Comparison of ENCODE assay signal across 1 cellular context in the genomic region with DNA sequence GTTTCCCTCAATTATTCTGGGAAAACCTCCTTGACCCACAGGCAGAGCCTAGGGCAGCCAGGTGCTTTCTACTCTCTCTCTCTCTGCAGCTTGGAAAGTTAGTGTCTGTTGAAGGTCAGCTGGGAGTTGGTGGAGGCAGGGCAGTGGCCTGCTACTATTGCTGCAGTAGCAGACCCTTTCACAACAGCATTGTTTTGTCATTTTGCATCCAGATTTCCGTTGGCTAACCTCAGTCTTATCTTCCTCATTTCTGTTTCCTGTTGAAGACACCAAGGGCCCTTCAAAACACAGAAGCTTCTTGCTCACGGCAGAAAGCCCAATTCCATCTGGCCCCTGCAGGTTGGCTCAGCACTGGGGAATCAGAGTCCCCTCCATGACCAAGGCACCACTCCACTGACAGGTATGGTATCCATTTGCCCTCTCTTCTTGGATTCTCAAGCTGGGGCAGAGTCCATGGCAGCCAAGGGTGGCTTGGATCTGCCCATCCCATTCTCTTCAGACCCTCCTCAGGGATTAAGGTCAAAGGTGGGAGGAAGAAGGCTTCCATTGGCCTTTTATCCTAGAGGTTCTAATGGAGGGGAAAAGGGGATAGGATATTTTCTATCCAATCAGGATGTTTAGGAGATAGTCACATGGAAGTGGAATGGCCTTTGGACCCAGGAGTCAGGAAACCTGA.
TF ChIP-seq lines count a peak whose summit lies in the region.

No MANE protein-coding gene starts in this region.

TF ChIP-seq in K562, 482 proteins besides CTCF, POLR2A, EP300 and RAD21 (continued from another document and continues in another):
- TF ChIP-seq SNRNP70 (optimal IDR thresholded peaks at IDR 0.05; ENCODE audit: low read depth, low read length) (no peak), ZNF224 (CRISPR knock-in tag; IDR thresholded peaks at IDR 0.05) (no peak), FOSL1 (tag; conservative IDR thresholded peaks at IDR 0.05) (no peak), SIN3A (IDR thresholded peaks at IDR 0.05; ENCODE audit: borderline replicate concordance in 2 of 2, control insufficient read depth in 1 of 2, low read depth in 2 of 2, low read length in 2 of 2) (no peak), SRF (CRISPR knock-in tag; IDR thresholded peaks at IDR 0.05) (no peak), ZFX (CRISPR knock-in tag; IDR thresholded peaks at IDR 0.05) (no peak), SMARCA5 (IDR thresholded peaks at IDR 0.05) (no peak), BDP1 (IDR thresholded peaks at IDR 0.05; ENCODE audit: insufficient read depth, insufficient read length) (no peak), PHF8 (IDR thresholded peaks at IDR 0.05; ENCODE audit: borderline replicate concordance, low read length) (peak; percentile 29; the same call in 1 of the 2 replicates), RB1 (IDR thresholded peaks at IDR 0.05; ENCODE audit: low read depth) (no peak), ZNF764 (CRISPR knock-in tag; IDR thresholded peaks at IDR 0.05; ENCODE audit: low read depth) (no peak), TEAD4 (IDR thresholded peaks at IDR 0.05; ENCODE audit: low read length) (peak; percentile 87), TEAD4 (CRISPR knock-in tag; IDR thresholded peaks at IDR 0.05; ENCODE audit: borderline replicate concordance) (no peak), FOXK2 (conservative IDR thresholded peaks at IDR 0.05 in 1 of 2, IDR thresholded peaks at IDR 0.05 in 1 of 2; ENCODE audit: low read depth in 2 of 2) (peak in 1 of 2 experiments; percentile 72; a peak in 3 of 4 replicates), HDGF (IDR thresholded peaks at IDR 0.05) (no peak), MEIS2 (IDR thresholded peaks at IDR 0.05; ENCODE audit: partially characterized antibody) (peak; percentile 33), ELF2 (CRISPR knock-in tag; IDR thresholded peaks at IDR 0.05) (no peak)
- TF ChIP-seq, protein P1, sequence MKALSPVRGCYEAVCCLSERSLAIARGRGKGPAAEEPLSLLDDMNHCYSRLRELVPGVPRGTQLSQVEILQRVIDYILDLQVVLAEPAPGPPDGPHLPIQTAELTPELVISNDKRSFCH (CRISPR knock-in tag; IDR thresholded peaks at IDR 0.05): no peak
- TF ChIP-seq, protein P1 (tag; IDR thresholded peaks at IDR 0.05): peak; percentile 90
- TF ChIP-seq, protein P2, sequence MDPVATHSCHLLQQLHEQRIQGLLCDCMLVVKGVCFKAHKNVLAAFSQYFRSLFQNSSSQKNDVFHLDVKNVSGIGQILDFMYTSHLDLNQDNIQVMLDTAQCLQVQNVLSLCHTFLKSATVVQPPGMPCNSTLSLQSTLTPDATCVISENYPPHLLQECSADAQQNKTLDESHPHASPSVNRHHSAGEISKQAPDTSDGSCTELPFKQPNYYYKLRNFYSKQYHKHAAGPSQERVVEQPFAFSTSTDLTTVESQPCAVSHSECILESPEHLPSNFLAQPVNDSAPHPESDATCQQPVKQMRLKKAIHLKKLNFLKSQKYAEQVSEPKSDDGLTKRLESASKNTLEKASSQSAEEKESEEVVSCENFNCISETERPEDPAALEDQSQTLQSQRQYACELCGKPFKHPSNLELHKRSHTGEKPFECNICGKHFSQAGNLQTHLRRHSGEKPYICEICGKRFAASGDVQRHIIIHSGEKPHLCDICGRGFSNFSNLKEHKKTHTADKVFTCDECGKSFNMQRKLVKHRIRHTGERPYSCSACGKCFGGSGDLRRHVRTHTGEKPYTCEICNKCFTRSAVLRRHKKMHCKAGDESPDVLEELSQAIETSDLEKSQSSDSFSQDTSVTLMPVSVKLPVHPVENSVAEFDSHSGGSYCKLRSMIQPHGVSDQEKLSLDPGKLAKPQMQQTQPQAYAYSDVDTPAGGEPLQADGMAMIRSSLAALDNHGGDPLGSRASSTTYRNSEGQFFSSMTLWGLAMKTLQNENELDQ (CRISPR knock-in tag; IDR thresholded peaks at IDR 0.05; ENCODE audit: borderline replicate concordance): no peak
- TF ChIP-seq, protein P3, sequence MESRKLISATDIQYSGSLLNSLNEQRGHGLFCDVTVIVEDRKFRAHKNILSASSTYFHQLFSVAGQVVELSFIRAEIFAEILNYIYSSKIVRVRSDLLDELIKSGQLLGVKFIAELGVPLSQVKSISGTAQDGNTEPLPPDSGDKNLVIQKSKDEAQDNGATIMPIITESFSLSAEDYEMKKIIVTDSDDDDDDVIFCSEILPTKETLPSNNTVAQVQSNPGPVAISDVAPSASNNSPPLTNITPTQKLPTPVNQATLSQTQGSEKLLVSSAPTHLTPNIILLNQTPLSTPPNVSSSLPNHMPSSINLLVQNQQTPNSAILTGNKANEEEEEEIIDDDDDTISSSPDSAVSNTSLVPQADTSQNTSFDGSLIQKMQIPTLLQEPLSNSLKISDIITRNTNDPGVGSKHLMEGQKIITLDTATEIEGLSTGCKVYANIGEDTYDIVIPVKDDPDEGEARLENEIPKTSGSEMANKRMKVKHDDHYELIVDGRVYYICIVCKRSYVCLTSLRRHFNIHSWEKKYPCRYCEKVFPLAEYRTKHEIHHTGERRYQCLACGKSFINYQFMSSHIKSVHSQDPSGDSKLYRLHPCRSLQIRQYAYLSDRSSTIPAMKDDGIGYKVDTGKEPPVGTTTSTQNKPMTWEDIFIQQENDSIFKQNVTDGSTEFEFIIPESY (CRISPR knock-in tag; IDR thresholded peaks at IDR 0.05): 0 out of 2 replicates have a peak, but pooled peaks have one; percentile 28
- TF ChIP-seq, protein P4, sequence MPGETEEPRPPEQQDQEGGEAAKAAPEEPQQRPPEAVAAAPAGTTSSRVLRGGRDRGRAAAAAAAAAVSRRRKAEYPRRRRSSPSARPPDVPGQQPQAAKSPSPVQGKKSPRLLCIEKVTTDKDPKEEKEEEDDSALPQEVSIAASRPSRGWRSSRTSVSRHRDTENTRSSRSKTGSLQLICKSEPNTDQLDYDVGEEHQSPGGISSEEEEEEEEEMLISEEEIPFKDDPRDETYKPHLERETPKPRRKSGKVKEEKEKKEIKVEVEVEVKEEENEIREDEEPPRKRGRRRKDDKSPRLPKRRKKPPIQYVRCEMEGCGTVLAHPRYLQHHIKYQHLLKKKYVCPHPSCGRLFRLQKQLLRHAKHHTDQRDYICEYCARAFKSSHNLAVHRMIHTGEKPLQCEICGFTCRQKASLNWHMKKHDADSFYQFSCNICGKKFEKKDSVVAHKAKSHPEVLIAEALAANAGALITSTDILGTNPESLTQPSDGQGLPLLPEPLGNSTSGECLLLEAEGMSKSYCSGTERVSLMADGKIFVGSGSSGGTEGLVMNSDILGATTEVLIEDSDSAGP (CRISPR knock-in tag; IDR thresholded peaks at IDR 0.05): no peak
- TF ChIP-seq, protein P5, sequence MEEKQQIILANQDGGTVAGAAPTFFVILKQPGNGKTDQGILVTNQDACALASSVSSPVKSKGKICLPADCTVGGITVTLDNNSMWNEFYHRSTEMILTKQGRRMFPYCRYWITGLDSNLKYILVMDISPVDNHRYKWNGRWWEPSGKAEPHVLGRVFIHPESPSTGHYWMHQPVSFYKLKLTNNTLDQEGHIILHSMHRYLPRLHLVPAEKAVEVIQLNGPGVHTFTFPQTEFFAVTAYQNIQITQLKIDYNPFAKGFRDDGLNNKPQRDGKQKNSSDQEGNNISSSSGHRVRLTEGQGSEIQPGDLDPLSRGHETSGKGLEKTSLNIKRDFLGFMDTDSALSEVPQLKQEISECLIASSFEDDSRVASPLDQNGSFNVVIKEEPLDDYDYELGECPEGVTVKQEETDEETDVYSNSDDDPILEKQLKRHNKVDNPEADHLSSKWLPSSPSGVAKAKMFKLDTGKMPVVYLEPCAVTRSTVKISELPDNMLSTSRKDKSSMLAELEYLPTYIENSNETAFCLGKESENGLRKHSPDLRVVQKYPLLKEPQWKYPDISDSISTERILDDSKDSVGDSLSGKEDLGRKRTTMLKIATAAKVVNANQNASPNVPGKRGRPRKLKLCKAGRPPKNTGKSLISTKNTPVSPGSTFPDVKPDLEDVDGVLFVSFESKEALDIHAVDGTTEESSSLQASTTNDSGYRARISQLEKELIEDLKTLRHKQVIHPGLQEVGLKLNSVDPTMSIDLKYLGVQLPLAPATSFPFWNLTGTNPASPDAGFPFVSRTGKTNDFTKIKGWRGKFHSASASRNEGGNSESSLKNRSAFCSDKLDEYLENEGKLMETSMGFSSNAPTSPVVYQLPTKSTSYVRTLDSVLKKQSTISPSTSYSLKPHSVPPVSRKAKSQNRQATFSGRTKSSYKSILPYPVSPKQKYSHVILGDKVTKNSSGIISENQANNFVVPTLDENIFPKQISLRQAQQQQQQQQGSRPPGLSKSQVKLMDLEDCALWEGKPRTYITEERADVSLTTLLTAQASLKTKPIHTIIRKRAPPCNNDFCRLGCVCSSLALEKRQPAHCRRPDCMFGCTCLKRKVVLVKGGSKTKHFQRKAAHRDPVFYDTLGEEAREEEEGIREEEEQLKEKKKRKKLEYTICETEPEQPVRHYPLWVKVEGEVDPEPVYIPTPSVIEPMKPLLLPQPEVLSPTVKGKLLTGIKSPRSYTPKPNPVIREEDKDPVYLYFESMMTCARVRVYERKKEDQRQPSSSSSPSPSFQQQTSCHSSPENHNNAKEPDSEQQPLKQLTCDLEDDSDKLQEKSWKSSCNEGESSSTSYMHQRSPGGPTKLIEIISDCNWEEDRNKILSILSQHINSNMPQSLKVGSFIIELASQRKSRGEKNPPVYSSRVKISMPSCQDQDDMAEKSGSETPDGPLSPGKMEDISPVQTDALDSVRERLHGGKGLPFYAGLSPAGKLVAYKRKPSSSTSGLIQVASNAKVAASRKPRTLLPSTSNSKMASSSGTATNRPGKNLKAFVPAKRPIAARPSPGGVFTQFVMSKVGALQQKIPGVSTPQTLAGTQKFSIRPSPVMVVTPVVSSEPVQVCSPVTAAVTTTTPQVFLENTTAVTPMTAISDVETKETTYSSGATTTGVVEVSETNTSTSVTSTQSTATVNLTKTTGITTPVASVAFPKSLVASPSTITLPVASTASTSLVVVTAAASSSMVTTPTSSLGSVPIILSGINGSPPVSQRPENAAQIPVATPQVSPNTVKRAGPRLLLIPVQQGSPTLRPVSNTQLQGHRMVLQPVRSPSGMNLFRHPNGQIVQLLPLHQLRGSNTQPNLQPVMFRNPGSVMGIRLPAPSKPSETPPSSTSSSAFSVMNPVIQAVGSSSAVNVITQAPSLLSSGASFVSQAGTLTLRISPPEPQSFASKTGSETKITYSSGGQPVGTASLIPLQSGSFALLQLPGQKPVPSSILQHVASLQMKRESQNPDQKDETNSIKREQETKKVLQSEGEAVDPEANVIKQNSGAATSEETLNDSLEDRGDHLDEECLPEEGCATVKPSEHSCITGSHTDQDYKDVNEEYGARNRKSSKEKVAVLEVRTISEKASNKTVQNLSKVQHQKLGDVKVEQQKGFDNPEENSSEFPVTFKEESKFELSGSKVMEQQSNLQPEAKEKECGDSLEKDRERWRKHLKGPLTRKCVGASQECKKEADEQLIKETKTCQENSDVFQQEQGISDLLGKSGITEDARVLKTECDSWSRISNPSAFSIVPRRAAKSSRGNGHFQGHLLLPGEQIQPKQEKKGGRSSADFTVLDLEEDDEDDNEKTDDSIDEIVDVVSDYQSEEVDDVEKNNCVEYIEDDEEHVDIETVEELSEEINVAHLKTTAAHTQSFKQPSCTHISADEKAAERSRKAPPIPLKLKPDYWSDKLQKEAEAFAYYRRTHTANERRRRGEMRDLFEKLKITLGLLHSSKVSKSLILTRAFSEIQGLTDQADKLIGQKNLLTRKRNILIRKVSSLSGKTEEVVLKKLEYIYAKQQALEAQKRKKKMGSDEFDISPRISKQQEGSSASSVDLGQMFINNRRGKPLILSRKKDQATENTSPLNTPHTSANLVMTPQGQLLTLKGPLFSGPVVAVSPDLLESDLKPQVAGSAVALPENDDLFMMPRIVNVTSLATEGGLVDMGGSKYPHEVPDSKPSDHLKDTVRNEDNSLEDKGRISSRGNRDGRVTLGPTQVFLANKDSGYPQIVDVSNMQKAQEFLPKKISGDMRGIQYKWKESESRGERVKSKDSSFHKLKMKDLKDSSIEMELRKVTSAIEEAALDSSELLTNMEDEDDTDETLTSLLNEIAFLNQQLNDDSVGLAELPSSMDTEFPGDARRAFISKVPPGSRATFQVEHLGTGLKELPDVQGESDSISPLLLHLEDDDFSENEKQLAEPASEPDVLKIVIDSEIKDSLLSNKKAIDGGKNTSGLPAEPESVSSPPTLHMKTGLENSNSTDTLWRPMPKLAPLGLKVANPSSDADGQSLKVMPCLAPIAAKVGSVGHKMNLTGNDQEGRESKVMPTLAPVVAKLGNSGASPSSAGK (IDR thresholded peaks at IDR 0.05): no peak
- TF ChIP-seq, protein P6, sequence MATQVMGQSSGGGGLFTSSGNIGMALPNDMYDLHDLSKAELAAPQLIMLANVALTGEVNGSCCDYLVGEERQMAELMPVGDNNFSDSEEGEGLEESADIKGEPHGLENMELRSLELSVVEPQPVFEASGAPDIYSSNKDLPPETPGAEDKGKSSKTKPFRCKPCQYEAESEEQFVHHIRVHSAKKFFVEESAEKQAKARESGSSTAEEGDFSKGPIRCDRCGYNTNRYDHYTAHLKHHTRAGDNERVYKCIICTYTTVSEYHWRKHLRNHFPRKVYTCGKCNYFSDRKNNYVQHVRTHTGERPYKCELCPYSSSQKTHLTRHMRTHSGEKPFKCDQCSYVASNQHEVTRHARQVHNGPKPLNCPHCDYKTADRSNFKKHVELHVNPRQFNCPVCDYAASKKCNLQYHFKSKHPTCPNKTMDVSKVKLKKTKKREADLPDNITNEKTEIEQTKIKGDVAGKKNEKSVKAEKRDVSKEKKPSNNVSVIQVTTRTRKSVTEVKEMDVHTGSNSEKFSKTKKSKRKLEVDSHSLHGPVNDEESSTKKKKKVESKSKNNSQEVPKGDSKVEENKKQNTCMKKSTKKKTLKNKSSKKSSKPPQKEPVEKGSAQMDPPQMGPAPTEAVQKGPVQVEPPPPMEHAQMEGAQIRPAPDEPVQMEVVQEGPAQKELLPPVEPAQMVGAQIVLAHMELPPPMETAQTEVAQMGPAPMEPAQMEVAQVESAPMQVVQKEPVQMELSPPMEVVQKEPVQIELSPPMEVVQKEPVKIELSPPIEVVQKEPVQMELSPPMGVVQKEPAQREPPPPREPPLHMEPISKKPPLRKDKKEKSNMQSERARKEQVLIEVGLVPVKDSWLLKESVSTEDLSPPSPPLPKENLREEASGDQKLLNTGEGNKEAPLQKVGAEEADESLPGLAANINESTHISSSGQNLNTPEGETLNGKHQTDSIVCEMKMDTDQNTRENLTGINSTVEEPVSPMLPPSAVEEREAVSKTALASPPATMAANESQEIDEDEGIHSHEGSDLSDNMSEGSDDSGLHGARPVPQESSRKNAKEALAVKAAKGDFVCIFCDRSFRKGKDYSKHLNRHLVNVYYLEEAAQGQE (CRISPR knock-in tag; IDR thresholded peaks at IDR 0.05; ENCODE audit: low read depth): no peak
